ENCODE assay signal across 12 cellular contexts in genomic region chr5:151125421-151125820, GRCh38. TPM values are rescaled to one million over a fixed set of nuclear protein-coding genes. Genes with fewer than 3 reads are reported as not detected.
A peak's percentile ranks its signal among the peaks of the same experiment; 100 is the strongest.
DNase-seq lines count a peak whose midpoint lies in the region; ATAC-seq and TF ChIP-seq lines count a peak whose summit lies in the region.
"Had no signal": no experiment of that assay in that cellular context is flagged by ENCODE, and none has a peak within 500 bp of the region (broad histone marks: within the 10 kb centered on the region; RNA-seq: fewer than 3 reads in every experiment).

No MANE protein-coding gene starts in this region.

- H3K4me1 ChIP-seq in parathyroid adenoma: peaks cover 13% of the 10 kb centered on the region
- H3K4me1 ChIP-seq: SJSA1 had no signal

- H3K9ac ChIP-seq in parathyroid adenoma: no peak overlapping the region

- no peaks in the 10 kb centered on the region for H3K9me3 ChIP-seq in parathyroid adenoma (ENCODE audit: control insufficient read depth, low read length)
- H3K9me3 ChIP-seq: heart left ventricle, SJSA1 had no signal

- no peaks in the 10 kb centered on the region for H3K27me3 Mint-ChIP-seq in activated B cell treated with CpG ODN at 0.5 μM for 24 hours

- H3K4me3 ChIP-seq in GM12865 (ENCODE audit: low read depth, low read length): no peak overlapping the region
- no peak overlapping the region for H3K4me3 ChIP-seq in parathyroid adenoma (ENCODE audit: low read depth, low read length)
- H3K4me3 ChIP-seq: heart left ventricle, SJSA1, skin epidermis had no signal

- H3K4me3 Mint-ChIP-seq in activated B cell treated with CpG ODN at 0.5 μM for 24 hours: peak overlapping the region; percentile 79

- no peaks in the 10 kb centered on the region for H3K27me3 ChIP-seq in parathyroid adenoma (ENCODE audit: control insufficient read depth, insufficient read depth, low read length)
- H3K27me3 ChIP-seq: heart left ventricle, SJSA1 had no signal

- H3K79me2 ChIP-seq in parathyroid adenoma: peaks cover 4% of the 10 kb centered on the region

- peak overlapping the region; percentile 71 for H3K27ac ChIP-seq in parathyroid adenoma
- H3K27ac ChIP-seq: SJSA1 had no signal

- H3K36me3 ChIP-seq in parathyroid adenoma (ENCODE audit: control insufficient read depth, insufficient read depth, low read length): no peaks in the 10 kb centered on the region

- H3K4me1 Mint-ChIP-seq in activated B cell treated with CpG ODN at 0.5 μM for 24 hours: peaks cover 84% of the 10 kb centered on the region

- CTCF ChIA-PET in activated B cell treated with CpG ODN at 0.5 μM for 24 hours (lab: Charles Lee): interaction anchor here (0.8 to 10.8 kb wide), 39 partner anchors 10 to 323 kb away, joined by 3 to 309 read pairs (median 6); partner anchors contain the start of genes ANXA6, CCDC69 and GM2A

- H3K4me2 ChIP-seq in parathyroid adenoma (ENCODE audit: low read length): peak overlapping the region; percentile 0

- POLR2A ChIA-PET in activated B cell treated with CpG ODN at 0.5 μM for 24 hours (lab: Charles Lee): interaction anchor here (0.6 to 4.3 kb wide), 33 partner anchors 10 to 724 kb away, joined by 3 to 47 read pairs (median 8); partner anchors contain the start of genes ANXA6, CCDC69, G3BP1 and GM2A

- ATAC-seq in HG02885 (IDR thresholded peaks at IDR 0.05; ENCODE audit: poor library complexity, unreplicated experiment): peak; percentile 26
- peak; percentile 16 for ATAC-seq in activated B cell treated with CpG ODN at 0.5 μM for 24 hours (ENCODE audit: low read depth)
- ATAC-seq in left lobe of liver: no peak
- ATAC-seq in left ventricle myocardium superior: no peak

- peaks cover 85% of the 10 kb centered on the region for H3K36me3 Mint-ChIP-seq in activated B cell treated with CpG ODN at 0.5 μM for 24 hours (ENCODE audit: low read depth)

- H3K27ac Mint-ChIP-seq in activated B cell treated with CpG ODN at 0.5 μM for 24 hours: peak overlapping the region; percentile 95

- H2AFZ ChIP-seq in parathyroid adenoma: no peak overlapping the region

- DNase-seq in GM12865 (ENCODE audit: low read depth) (peak; percentile 73), activated B cell treated with CpG ODN at 0.5 μM for 24 hours (no peak), left lobe of liver (ENCODE audit: low spot score) (no peak), left ventricle myocardium superior (no peak), NCI-H748 (lab: John Stamatoyannopoulos, UW; ENCODE audit: unreplicated experiment) (no peak)
- DNase-seq in stimulated activated CD4-positive, alpha-beta T cell treated with anti-CD3 and anti-CD28 coated beads, Interleukin-4, amount 100 ng/mL, for 4 hours: no peak
- DNase-seq: cortex of kidney had no signal

- H3K9me3 Mint-ChIP-seq in activated B cell treated with CpG ODN at 0.5 μM for 24 hours: no peaks in the 10 kb centered on the region

- intact Hi-C loops in activated B cell treated with CpG ODN at 0.5 μM for 24 hours (cut with micrococcal nuclease) (loop anchor here (5.0 kb wide), 1 partner anchor 172 kb away; no protein-coding TSS in a partner anchor), left ventricle myocardium superior (cut with micrococcal nuclease) (loop anchor here (5.0 to 10.0 kb wide), 2 partner anchors 37 to 109 kb away; no protein-coding TSS in a partner anchor)

- TF ChIP-seq CTCF in GM12865 (IDR thresholded peaks at IDR 0.05; ENCODE audit: insufficient read depth, low read depth, low read length, missing control alignments) (no peak), activated B cell treated with CpG ODN at 0.5 μM for 24 hours (IDR thresholded peaks at IDR 0.05) (no peak), parathyroid adenoma (IDR thresholded peaks at IDR 0.05) (no peak)

RNA-seq across cellular contexts. Expression of gene ANXA6, which starts 32.2 kb away (rescaled TPM):
- total RNA-seq in activated B cell treated with CpG ODN at 0.5 μM for 24 hours: 367 and 379 TPM in 2 replicates
- total RNA-seq in left lobe of liver: 232 TPM
- total RNA-seq in left ventricle myocardium superior: 214 TPM

RNA-seq across cellular contexts. Expression of gene TNIP1, which starts 44.6 kb away (rescaled TPM):
- 506 and 512 TPM in 2 replicates for total RNA-seq in activated B cell treated with CpG ODN at 0.5 μM for 24 hours
- 74.5 TPM for total RNA-seq in left lobe of liver
- 137 TPM for total RNA-seq in left ventricle myocardium superior

Comparison
In these comparisons a context has a peak if more than half of its experiments do, and no peak if none do; other contexts are left out.
1. ATAC-seq: peak in HG02885 (single experiment) and activated B cell treated with CpG ODN at 0.5 μM for 24 hours (single experiment); none in left lobe of liver (single experiment) and left ventricle myocardium superior (single experiment).